In the genomic region with DNA sequence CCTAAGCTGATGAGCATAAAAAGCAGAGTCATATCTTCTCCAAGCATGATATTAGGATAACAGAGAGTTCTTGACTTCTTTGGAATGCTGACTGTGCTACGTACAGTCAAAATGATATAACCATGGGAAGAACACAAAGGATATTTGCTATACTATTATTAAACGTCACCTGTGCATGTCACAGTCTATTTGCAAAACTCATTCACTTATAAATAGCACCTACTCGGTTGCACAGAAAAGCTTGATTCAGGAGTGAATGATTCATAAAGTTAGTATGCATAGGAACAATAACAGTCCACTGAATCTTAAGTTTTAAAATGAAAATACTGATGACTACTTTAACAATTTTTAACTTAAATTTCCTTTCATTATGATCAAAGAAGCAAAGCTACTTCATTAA, we compare ENCODE assay signal across 15 cellular contexts.
"Had no signal": no experiment of that assay in that cellular context is flagged by ENCODE, and none has a peak within 500 bp of the region (broad histone marks: within the 10 kb centered on the region; RNA-seq: fewer than 3 reads in every experiment).

No MANE protein-coding gene starts in this region.

- H3K27me3 ChIP-seq: ascending aorta, cardiac muscle cell, neutrophil had no signal

- H3K4me1 Mint-ChIP-seq: WTC11 had no signal

- H3K4me1 ChIP-seq: ascending aorta had no signal

- H3K9me3 ChIP-seq: ascending aorta, neutrophil had no signal

- H3K27ac Mint-ChIP-seq: activated CD4-positive, alpha-beta T cell treated with anti-CD3 and anti-CD28 coated beads, Interleukin-2, amount 10 ng/mL, durations not matched to agents 24 days and 14 days; activated T-helper 1 cell treated with anti-CD3 and anti-CD28 coated beads, Interleukin-12 subunit alpha, Interleukin-12 subunit beta, Interleukin-2, Interleukin-4 antibody, amounts not matched to agents 30 ng/mL and 10 ng/mL and 1 ng/mL, durations not matched to agents 14 hours and 24 hours and 36 hours; WTC11 had no signal

- ATAC-seq: left colon; naive thymus-derived CD8-positive, alpha-beta T cell; right cardiac atrium; WTC11 had no signal

- H3K4me3 Mint-ChIP-seq: activated CD4-positive, alpha-beta T cell treated with anti-CD3 and anti-CD28 coated beads, Interleukin-2, amount 10 ng/mL, durations not matched to agents 24 days and 14 days; activated T-helper 1 cell treated with anti-CD3 and anti-CD28 coated beads, Interleukin-12 subunit alpha, Interleukin-12 subunit beta, Interleukin-2, Interleukin-4 antibody, amounts not matched to agents 30 ng/mL and 10 ng/mL and 1 ng/mL, durations not matched to agents 14 hours and 24 hours and 36 hours; naive thymus-derived CD8-positive, alpha-beta T cell; WTC11 had no signal

- FAIRE-seq: colon, endothelial cell of umbilical vein, urothelium cell line had no signal

- H3K4me2 ChIP-seq: smooth muscle cell had no signal

- H3K4me3 ChIP-seq: ascending aorta, cardiac muscle cell, smooth muscle cell had no signal

- DNase-seq: activated CD4-positive, alpha-beta T cell treated with anti-CD3 and anti-CD28 coated beads, Interleukin-2, amount 10 ng/mL, durations not matched to agents 24 days and 14 days; activated naive CD4-positive, alpha-beta T cell; hippocampal formation; left colon; naive thymus-derived CD8-positive, alpha-beta T cell; right cardiac atrium had no signal

- H3K36me3 ChIP-seq: ascending aorta, cardiac muscle cell, neutrophil had no signal

- H3K36me3 Mint-ChIP-seq: naive thymus-derived CD8-positive, alpha-beta T cell had no signal

- H3K9me3 Mint-ChIP-seq: activated CD4-positive, alpha-beta T cell treated with anti-CD3 and anti-CD28 coated beads, Interleukin-2, amount 10 ng/mL, durations not matched to agents 24 days and 14 days; naive thymus-derived CD8-positive, alpha-beta T cell had no signal

- H3K27ac ChIP-seq: ascending aorta, cardiac muscle cell, neutrophil had no signal
